Comparison of ENCODE assay signal across 22 cellular contexts in the genomic region with DNA sequence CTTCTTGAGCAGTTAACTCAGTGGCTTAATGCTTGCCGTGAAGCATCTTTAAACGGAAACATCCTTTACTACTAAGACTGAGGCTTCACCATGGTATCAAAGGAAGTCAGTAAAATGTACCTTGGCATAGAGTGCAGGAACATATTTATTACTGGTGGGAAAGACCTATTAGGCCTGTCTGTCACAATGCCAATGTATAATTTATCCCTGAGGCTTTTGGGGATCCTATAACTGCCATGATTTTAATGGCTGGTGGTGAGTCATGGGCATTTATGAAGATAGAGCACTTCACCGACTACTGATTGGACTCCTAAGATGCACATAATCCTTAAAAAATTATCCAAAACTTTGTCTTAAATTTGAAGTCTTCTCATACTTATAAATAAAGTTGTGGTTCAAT.
DNase-seq lines count a peak whose midpoint lies in the region; ATAC-seq, FAIRE-seq and TF ChIP-seq lines count a peak whose summit lies in the region.
"Had no signal": no experiment of that assay in that cellular context is flagged by ENCODE, and none has a peak within 500 bp of the region (broad histone marks: within the 10 kb centered on the region; RNA-seq: fewer than 3 reads in every experiment).

No MANE protein-coding gene starts in this region.

- no peaks in the 10 kb centered on the region for H3K27me3 ChIP-seq in SK-N-SH (ENCODE audit: insufficient read depth)
- H3K27me3 ChIP-seq in neural cell (ENCODE audit: insufficient read depth, low read depth, low read length) = no peaks in the 10 kb centered on the region
- H3K27me3 ChIP-seq: BLaER1 treated with 17β-estradiol and CSF1 and Interleukin-3, amounts not matched to agents 10 nM and 100 nM had no signal

- H3K4me2 ChIP-seq in SK-N-SH = no peak overlapping the region
- H3K4me2 ChIP-seq in neural cell (ENCODE audit: low read length) = no peak overlapping the region
- H3K4me2 ChIP-seq: BLaER1 treated with 17β-estradiol and CSF1 and Interleukin-3, amounts not matched to agents 10 nM and 100 nM had no signal

- H3K4me1 ChIP-seq in SK-N-SH (ENCODE audit: control insufficient read depth in 1 of 2, insufficient read depth in 2 of 2, low read depth in 1 of 2, low read length in 1 of 2) = peaks cover 4 to 43% of the 10 kb centered on the region in 2 experiments; a peak in 3 of 4 replicates
- H3K4me1 ChIP-seq: BLaER1 treated with 17β-estradiol and CSF1 and Interleukin-3, amounts not matched to agents 10 nM and 100 nM had no signal

- H3K9ac ChIP-seq in SK-N-SH (no peak overlapping the region), neural cell (ENCODE audit: low read length) (no peak overlapping the region)
- H3K9ac ChIP-seq: BLaER1 treated with 17β-estradiol and CSF1 and Interleukin-3, amounts not matched to agents 10 nM and 100 nM; GM23248 had no signal

- H3K9me2 ChIP-seq in SK-N-SH (no peaks in the 10 kb centered on the region), neural cell (ENCODE audit: insufficient read depth, low read length) (no peaks in the 10 kb centered on the region)

- H2AFZ ChIP-seq in SK-N-SH (ENCODE audit: low read depth) = no peak overlapping the region
- H2AFZ ChIP-seq in neural cell (ENCODE audit: low read depth, low read length) = no peak overlapping the region
- H2AFZ ChIP-seq: GM23248 had no signal

- WGBS in SK-N-SH (ENCODE audit: low lambda C conversion rate) = 69% methylated on average over 3 of the region's 3 CpGs

- H3K79me2 ChIP-seq in SK-N-SH (ENCODE audit: insufficient read depth) = no peaks in the 10 kb centered on the region
- no peaks in the 10 kb centered on the region for H3K79me2 ChIP-seq in neural cell (replicated peaks; ENCODE audit: insufficient read depth, low read length)

- TF ChIP-seq EP300 in SK-N-SH (IDR thresholded peaks at IDR 0.05; ENCODE audit: borderline replicate concordance in 1 of 2, low read depth in 1 of 2, low read length in 1 of 2) (no peak), neural cell (conservative IDR thresholded peaks at IDR 0.05; ENCODE audit: poor library complexity, severe bottlenecking) (no peak)

- CTCF ChIA-PET in SK-N-SH (lab: Yijun Ruan, JAX) = interaction anchor here (1.6 kb wide), 1 partner anchor 18 kb away, joined by 3 read pairs; no protein-coding TSS in a partner anchor

- TF ChIP-seq CTCF in SK-N-SH (IDR thresholded peaks at IDR 0.05) (no peak), neural cell (IDR thresholded peaks at IDR 0.05; ENCODE audit: poor library complexity, severe bottlenecking) (no peak)

- POLR2A ChIA-PET in SK-N-SH (lab: Yijun Ruan, JAX) = no interaction called here

- H3K27ac ChIP-seq in SK-N-SH (ENCODE audit: low read depth in 2 of 2, low read length in 1 of 2) = peak overlapping the region in 1 of 2 experiments; percentile 43; a peak in 1 of 4 replicates
- H3K27ac ChIP-seq in neural cell (ENCODE audit: low read length) = peak overlapping the region; percentile 40
- no peak overlapping the region for H3K27ac ChIP-seq in caudate nucleus (ENCODE audit: low read depth, low read length)
- H3K27ac ChIP-seq: BLaER1 treated with 17β-estradiol and CSF1 and Interleukin-3, amounts not matched to agents 10 nM and 100 nM; GM23248 had no signal

- ATAC-seq in SK-N-SH treated with all-trans-retinoic acid at 6 μM for 48 hours (no peak), GM19455 (IDR thresholded peaks at IDR 0.05; ENCODE audit: unreplicated experiment) (no peak), HG03045 (IDR thresholded peaks at IDR 0.05; ENCODE audit: unreplicated experiment) (no peak)
- ATAC-seq: GM12878, HCT116 had no signal

- H4K20me1 ChIP-seq in SK-N-SH (ENCODE audit: insufficient read depth) = no peaks in the 10 kb centered on the region
- H4K20me1 ChIP-seq in neural cell (ENCODE audit: insufficient read depth) = no peaks in the 10 kb centered on the region

- TF ChIP-seq RAD21 in SK-N-SH (IDR thresholded peaks at IDR 0.05; ENCODE audit: low read length) (no peak), neural cell (conservative IDR thresholded peaks at IDR 0.05) (no peak)

- TF ChIP-seq POLR2A in H54 (IDR thresholded peaks at IDR 0.05; ENCODE audit: low read depth, low read length) = no peak

- FAIRE-seq in H54 (lab: Jason Lieb, UNC) = peak; percentile 52
- FAIRE-seq: GM12878, GM19239, H1 had no signal

- DNase-seq in SK-N-SH = no peak
- DNase-seq in H54 (ENCODE audit: insufficient read length, low spot score) = no peak
- peak; percentile 93 for DNase-seq in NCI-H69 (lab: John Stamatoyannopoulos, UW)
- no peak for DNase-seq in caudate nucleus (lab: John Stamatoyannopoulos, UW)
- DNase-seq: 8988T; CD4-positive, alpha-beta T cell; CD8-positive, alpha-beta memory T cell; DMS 273 treated with DMSO at 0.1 percent for 48 hours; DMS79; EL; GDM1; GM23248; H9 had no signal

- H3K36me3 ChIP-seq in SK-N-SH (replicated peaks in 1 of 2; ENCODE audit: control insufficient read depth in 1 of 2, insufficient read depth in 2 of 2, low read length in 1 of 2) = no peaks in the 10 kb centered on the region
- H3K36me3 ChIP-seq in neural cell (ENCODE audit: insufficient read depth, low read length) = no peaks in the 10 kb centered on the region
- H3K36me3 ChIP-seq: BLaER1 treated with 17β-estradiol and CSF1 and Interleukin-3, amounts not matched to agents 10 nM and 100 nM had no signal

- H3K9me3 ChIP-seq in SK-N-SH (no peaks in the 10 kb centered on the region), neural cell (ENCODE audit: low read length) (no peaks in the 10 kb centered on the region)
- H3K9me3 ChIP-seq: BLaER1 treated with 17β-estradiol and CSF1 and Interleukin-3, amounts not matched to agents 10 nM and 100 nM had no signal

- H3K4me3 ChIP-seq in SK-N-SH (ENCODE audit: low read depth in 2 of 2, low read length in 1 of 2) (no peak overlapping the region), neural cell (ENCODE audit: low read length) (no peak overlapping the region)
- H3K4me3 ChIP-seq: BLaER1 treated with 17β-estradiol and CSF1 and Interleukin-3, amounts not matched to agents 10 nM and 100 nM; GM12878; GM23248 had no signal

- H3F3A ChIP-seq in SK-N-SH (replicated peaks; ENCODE audit: insufficient read depth) = no peaks in the 10 kb centered on the region
- H3F3A ChIP-seq in neural cell (ENCODE audit: insufficient read depth, low read length, poor library complexity, severe bottlenecking) = no peaks in the 10 kb centered on the region

TF ChIP-seq in SK-N-SH treated with all-trans-retinoic acid at 6 μM for 48 hours, 23 proteins besides CTCF, POLR2A, EP300 and RAD21:
- peak; percentile 28; the same call in 1 of the 2 replicates for TF ChIP-seq GLIS3 (CRISPR knock-in tag; IDR thresholded peaks at IDR 0.05)
- TF ChIP-seq ISL1 (CRISPR knock-in tag; IDR thresholded peaks at IDR 0.05) = peak; percentile 75
- no peak for TF ChIP-seq ZFP30 (CRISPR knock-in tag; IDR thresholded peaks at IDR 0.05)

TF ChIP-seq in SK-N-SH, 30 proteins besides CTCF, POLR2A, EP300 and RAD21 (continues in another document):
- TF ChIP-seq FOXM1 (IDR thresholded peaks at IDR 0.05; ENCODE audit: low read depth) (no peak), RCOR1 (IDR thresholded peaks at IDR 0.05; ENCODE audit: low read length) (no peak)

TF ChIP-seq in neural cell, 6 proteins besides CTCF, POLR2A, EP300 and RAD21:
- TF ChIP-seq SMC3 (conservative IDR thresholded peaks at IDR 0.05; ENCODE audit: poor library complexity) = no peak
- TF ChIP-seq, protein P1, sequence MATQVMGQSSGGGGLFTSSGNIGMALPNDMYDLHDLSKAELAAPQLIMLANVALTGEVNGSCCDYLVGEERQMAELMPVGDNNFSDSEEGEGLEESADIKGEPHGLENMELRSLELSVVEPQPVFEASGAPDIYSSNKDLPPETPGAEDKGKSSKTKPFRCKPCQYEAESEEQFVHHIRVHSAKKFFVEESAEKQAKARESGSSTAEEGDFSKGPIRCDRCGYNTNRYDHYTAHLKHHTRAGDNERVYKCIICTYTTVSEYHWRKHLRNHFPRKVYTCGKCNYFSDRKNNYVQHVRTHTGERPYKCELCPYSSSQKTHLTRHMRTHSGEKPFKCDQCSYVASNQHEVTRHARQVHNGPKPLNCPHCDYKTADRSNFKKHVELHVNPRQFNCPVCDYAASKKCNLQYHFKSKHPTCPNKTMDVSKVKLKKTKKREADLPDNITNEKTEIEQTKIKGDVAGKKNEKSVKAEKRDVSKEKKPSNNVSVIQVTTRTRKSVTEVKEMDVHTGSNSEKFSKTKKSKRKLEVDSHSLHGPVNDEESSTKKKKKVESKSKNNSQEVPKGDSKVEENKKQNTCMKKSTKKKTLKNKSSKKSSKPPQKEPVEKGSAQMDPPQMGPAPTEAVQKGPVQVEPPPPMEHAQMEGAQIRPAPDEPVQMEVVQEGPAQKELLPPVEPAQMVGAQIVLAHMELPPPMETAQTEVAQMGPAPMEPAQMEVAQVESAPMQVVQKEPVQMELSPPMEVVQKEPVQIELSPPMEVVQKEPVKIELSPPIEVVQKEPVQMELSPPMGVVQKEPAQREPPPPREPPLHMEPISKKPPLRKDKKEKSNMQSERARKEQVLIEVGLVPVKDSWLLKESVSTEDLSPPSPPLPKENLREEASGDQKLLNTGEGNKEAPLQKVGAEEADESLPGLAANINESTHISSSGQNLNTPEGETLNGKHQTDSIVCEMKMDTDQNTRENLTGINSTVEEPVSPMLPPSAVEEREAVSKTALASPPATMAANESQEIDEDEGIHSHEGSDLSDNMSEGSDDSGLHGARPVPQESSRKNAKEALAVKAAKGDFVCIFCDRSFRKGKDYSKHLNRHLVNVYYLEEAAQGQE (IDR thresholded peaks at IDR 0.05; ENCODE audit: borderline replicate concordance) = no peak
- TF ChIP-seq EZH2 (IDR thresholded peaks at IDR 0.05; ENCODE audit: borderline replicate concordance, insufficient read depth, low read length, poor library complexity, severe bottlenecking) = no peak
- TF ChIP-seq TAF1 (IDR thresholded peaks at IDR 0.05; ENCODE audit: low read depth) = no peak
- no peak for TF ChIP-seq MXI1 (conservative IDR thresholded peaks at IDR 0.05; ENCODE audit: poor library complexity, severe bottlenecking)
- TF ChIP-seq POLR2AphosphoS5 (IDR thresholded peaks at IDR 0.05) = no peak
